1 cellular context compared by ENCODE assay signal in genomic region chr3:52685705-52686691, GRCh38.
TF ChIP-seq lines count a peak whose summit lies in the region.

TSS of gene GNL3 (plus strand) at chr3:52686032. CDS start at chr3:52686093, 61 bp downstream.
TSS of gene PBRM1 (minus strand) at chr3:52685913.

TF ChIP-seq in HepG2, 621 proteins besides CTCF, POLR2A, EP300 and RAD21 (continued from another document and continues in another):
- TF ChIP-seq ZNF574 (CRISPR knock-in tag; IDR thresholded peaks at IDR 0.05): peak; percentile 87
- peak; percentile 39; the same call in 1 of the 2 replicates for TF ChIP-seq PRDM15 (CRISPR knock-in tag; IDR thresholded peaks at IDR 0.05)
- TF ChIP-seq ZNF326 (CRISPR knock-in tag; IDR thresholded peaks at IDR 0.05; ENCODE audit: borderline replicate concordance): no peak
- TF ChIP-seq RNF219 (CRISPR knock-in tag; IDR thresholded peaks at IDR 0.05): no peak
- TF ChIP-seq MXD4 (CRISPR knock-in tag; IDR thresholded peaks at IDR 0.05): peak; percentile 99
- peak; percentile 100 for TF ChIP-seq ZFX (CRISPR knock-in tag; IDR thresholded peaks at IDR 0.05; ENCODE audit: low read depth)
- peak; percentile 87 for TF ChIP-seq SP4 (CRISPR knock-in tag; IDR thresholded peaks at IDR 0.05)
- TF ChIP-seq BHLHE40 (IDR thresholded peaks at IDR 0.05; ENCODE audit: low read length): peak; percentile 63
- no peak for TF ChIP-seq ZNF143 (CRISPR knock-in tag; IDR thresholded peaks at IDR 0.05)
- TF ChIP-seq IRF2 (CRISPR knock-in tag; IDR thresholded peaks at IDR 0.05): peak; percentile 85
- peak; percentile 94; the same call in 1 of the 2 replicates for TF ChIP-seq SIN3A (IDR thresholded peaks at IDR 0.05; ENCODE audit: borderline replicate concordance, low read depth, low read length)
- peak; percentile 86; the same call in 1 of the 2 replicates for TF ChIP-seq ZNF34 (CRISPR knock-in tag; IDR thresholded peaks at IDR 0.05; ENCODE audit: borderline replicate concordance)
- peak; percentile 60 for TF ChIP-seq PPARG (CRISPR knock-in tag; conservative IDR thresholded peaks at IDR 0.05)
- TF ChIP-seq ZNF263 (CRISPR knock-in tag; IDR thresholded peaks at IDR 0.05): peak; percentile 61
- peak; percentile 52; the same call in 1 of the 2 replicates for TF ChIP-seq THYN1 (CRISPR knock-in tag; IDR thresholded peaks at IDR 0.05; ENCODE audit: borderline replicate concordance, low read depth)
- peak; percentile 84 for TF ChIP-seq BRF2 (CRISPR knock-in tag; IDR thresholded peaks at IDR 0.05)
- 0 out of 2 replicates have a peak, but pooled peaks have one; percentile 48 for TF ChIP-seq AFF4 (CRISPR knock-in tag; IDR thresholded peaks at IDR 0.05)
- peak; percentile 80 for TF ChIP-seq FOXO1 (CRISPR knock-in tag; IDR thresholded peaks at IDR 0.05)
- TF ChIP-seq SKIL (CRISPR knock-in tag; IDR thresholded peaks at IDR 0.05; ENCODE audit: borderline replicate concordance): 0 out of 2 replicates have a peak, but pooled peaks have one; percentile 24
- TF ChIP-seq GMEB2 (CRISPR knock-in tag; IDR thresholded peaks at IDR 0.05; ENCODE audit: low read depth): peak; percentile 100
- peak; percentile 91 for TF ChIP-seq KMT2A (CRISPR knock-in tag; IDR thresholded peaks at IDR 0.05)
- peak; percentile 82; the same call in 1 of the 2 replicates for TF ChIP-seq ZNF451 (CRISPR knock-in tag; IDR thresholded peaks at IDR 0.05)
- TF ChIP-seq NR2F6 (IDR thresholded peaks at IDR 0.05): no peak
- TF ChIP-seq NR2F6 (CRISPR knock-in tag; IDR thresholded peaks at IDR 0.05): peak; percentile 66
- TF ChIP-seq ZNF792 (CRISPR knock-in tag; IDR thresholded peaks at IDR 0.05): 0 out of 2 replicates have a peak, but pooled peaks have one; percentile 67
- peak; percentile 96 for TF ChIP-seq YEATS2 (CRISPR knock-in tag; IDR thresholded peaks at IDR 0.05; ENCODE audit: borderline replicate concordance)
- TF ChIP-seq KDM5B (CRISPR knock-in tag; IDR thresholded peaks at IDR 0.05; ENCODE audit: borderline replicate concordance): peak; percentile 97
- no peak for TF ChIP-seq SMC3 (IDR thresholded peaks at IDR 0.05; ENCODE audit: low read length)
- TF ChIP-seq RARG (CRISPR knock-in tag; IDR thresholded peaks at IDR 0.05; ENCODE audit: low read depth): no peak
- TF ChIP-seq RCOR2 (CRISPR knock-in tag; IDR thresholded peaks at IDR 0.05): 0 out of 2 replicates have a peak, but pooled peaks have one; percentile 28
- TF ChIP-seq ZUFSP (CRISPR knock-in tag; IDR thresholded peaks at IDR 0.05; ENCODE audit: borderline replicate concordance): no peak
- no peak for TF ChIP-seq ADNP (CRISPR knock-in tag; IDR thresholded peaks at IDR 0.05)
- peak; percentile 69; the same call in 1 of the 2 replicates for TF ChIP-seq ZNF709 (CRISPR knock-in tag; IDR thresholded peaks at IDR 0.05)
- TF ChIP-seq MNT (IDR thresholded peaks at IDR 0.05): peak; percentile 94
- TF ChIP-seq ARNT (IDR thresholded peaks at IDR 0.05): no peak
- no peak for TF ChIP-seq ZNF383 (CRISPR knock-in tag; IDR thresholded peaks at IDR 0.05; ENCODE audit: borderline replicate concordance)
